In the genomic region with DNA sequence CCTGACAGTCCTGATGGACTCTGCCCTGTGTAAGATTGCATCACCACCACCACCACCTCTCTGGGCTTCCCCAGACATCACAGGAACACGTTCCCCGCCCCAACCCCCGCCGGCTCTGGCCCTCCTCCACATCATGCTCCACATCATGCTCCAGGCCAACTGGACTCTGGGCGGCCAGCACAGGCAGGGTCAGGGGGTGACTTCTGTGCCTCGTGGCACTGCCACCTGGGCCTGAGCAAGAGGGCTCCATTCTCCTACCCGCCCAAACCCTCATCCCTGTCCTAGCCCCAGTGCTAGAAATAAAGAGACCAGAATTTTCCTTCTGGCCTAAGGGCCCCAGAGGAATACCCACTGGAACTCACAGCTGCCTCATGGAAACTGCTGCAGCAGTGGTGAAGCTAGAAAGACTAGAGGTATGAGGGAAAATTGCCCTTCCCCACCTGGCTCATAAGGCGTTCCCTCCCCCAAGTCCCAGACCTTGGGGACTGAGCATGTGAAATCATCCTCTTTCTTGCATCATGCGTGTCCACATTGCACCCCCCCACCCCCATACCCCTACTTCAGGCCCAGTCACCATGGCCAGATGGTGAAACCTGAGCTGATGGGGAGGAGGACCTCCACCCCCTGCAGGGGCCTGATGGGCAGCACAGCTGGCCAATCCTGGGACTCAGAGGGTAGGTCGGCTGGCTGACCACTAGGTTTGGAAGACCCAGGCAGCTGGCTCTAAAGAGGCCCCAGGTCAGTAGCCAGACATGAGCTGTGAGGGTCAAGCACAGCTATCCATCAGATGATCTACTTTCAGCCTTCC, we compare ENCODE assay signal across 8 cellular contexts.
DNase-seq lines count a peak whose midpoint lies in the region; TF ChIP-seq lines count a peak whose summit lies in the region.

A gene with protein sequence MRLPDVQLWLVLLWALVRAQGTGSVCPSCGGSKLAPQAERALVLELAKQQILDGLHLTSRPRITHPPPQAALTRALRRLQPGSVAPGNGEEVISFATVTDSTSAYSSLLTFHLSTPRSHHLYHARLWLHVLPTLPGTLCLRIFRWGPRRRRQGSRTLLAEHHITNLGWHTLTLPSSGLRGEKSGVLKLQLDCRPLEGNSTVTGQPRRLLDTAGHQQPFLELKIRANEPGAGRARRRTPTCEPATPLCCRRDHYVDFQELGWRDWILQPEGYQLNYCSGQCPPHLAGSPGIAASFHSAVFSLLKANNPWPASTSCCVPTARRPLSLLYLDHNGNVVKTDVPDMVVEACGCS (plus strand): TSS at position 742 of the 808 bp plus-strand sequence. CDS start 230 bp downstream, outside the sequence.

- H3K36me3 Mint-ChIP-seq in nephron progenitor cell (ENCODE audit: low read depth): no peaks in the 10 kb centered on the region

- no peak within 1 kb of the TSS for H3K27ac Mint-ChIP-seq in nephron progenitor cell

- no peak within 1 kb of the TSS for H3K27ac ChIP-seq in caudate nucleus (ENCODE audit: low read depth, low read length)

- DNase-seq in NCI-H2227 (lab: John Stamatoyannopoulos, UW; ENCODE audit: unreplicated experiment) (peak; percentile 19), NCI-H2227 treated with DMSO at 0.1 percent for 48 hours (lab: John Stamatoyannopoulos, UW) (no peak), NCI-H2029 treated with DMSO at 0.1 percent for 48 hours (lab: John Stamatoyannopoulos, UW) (peak; percentile 42), astrocyte of the hippocampus (ENCODE audit: low read depth, low spot score) (peak; percentile 49), nephron progenitor cell (peak; percentile 74), globus pallidus (ENCODE audit: low spot score) (no peak), caudate nucleus (lab: John Stamatoyannopoulos, UW) (no peak)
- no peak for DNase-seq in stimulated activated CD4-positive, alpha-beta T cell treated with anti-CD3 and anti-CD28 coated beads, Interleukin-1b, Interleukin-23, amount 100 ng/mL, for 48 hours

- peaks cover 11% of the 10 kb centered on the region for H3K27me3 Mint-ChIP-seq in nephron progenitor cell (ENCODE audit: low read depth, poor library complexity)

- H3K9me3 Mint-ChIP-seq in nephron progenitor cell: no peaks in the 10 kb centered on the region

- peak within 1 kb of the TSS; percentile 74 for H3K4me3 Mint-ChIP-seq in nephron progenitor cell

- no peak for TF ChIP-seq CTCF in nephron progenitor cell (IDR thresholded peaks at IDR 0.05)

- H3K4me1 Mint-ChIP-seq in nephron progenitor cell: peaks cover 71% of the 10 kb centered on the region

Comparison
In these comparisons a context has a peak if more than half of its experiments do, and no peak if none do; other contexts are left out.
1. DNase-seq: peak in NCI-H2227 (single experiment), NCI-H2029 treated with DMSO at 0.1 percent for 48 hours (single experiment), astrocyte of the hippocampus (single experiment) and nephron progenitor cell (single experiment); none in NCI-H2227 treated with DMSO at 0.1 percent for 48 hours (single experiment), globus pallidus (single experiment), stimulated activated CD4-positive, alpha-beta T cell treated with anti-CD3 and anti-CD28 coated beads, Interleukin-1b, Interleukin-23, amount 100 ng/mL, for 48 hours (single experiment) and caudate nucleus (0 of 61).